ENCODE assay signal across 23 cellular contexts in the genomic region with DNA sequence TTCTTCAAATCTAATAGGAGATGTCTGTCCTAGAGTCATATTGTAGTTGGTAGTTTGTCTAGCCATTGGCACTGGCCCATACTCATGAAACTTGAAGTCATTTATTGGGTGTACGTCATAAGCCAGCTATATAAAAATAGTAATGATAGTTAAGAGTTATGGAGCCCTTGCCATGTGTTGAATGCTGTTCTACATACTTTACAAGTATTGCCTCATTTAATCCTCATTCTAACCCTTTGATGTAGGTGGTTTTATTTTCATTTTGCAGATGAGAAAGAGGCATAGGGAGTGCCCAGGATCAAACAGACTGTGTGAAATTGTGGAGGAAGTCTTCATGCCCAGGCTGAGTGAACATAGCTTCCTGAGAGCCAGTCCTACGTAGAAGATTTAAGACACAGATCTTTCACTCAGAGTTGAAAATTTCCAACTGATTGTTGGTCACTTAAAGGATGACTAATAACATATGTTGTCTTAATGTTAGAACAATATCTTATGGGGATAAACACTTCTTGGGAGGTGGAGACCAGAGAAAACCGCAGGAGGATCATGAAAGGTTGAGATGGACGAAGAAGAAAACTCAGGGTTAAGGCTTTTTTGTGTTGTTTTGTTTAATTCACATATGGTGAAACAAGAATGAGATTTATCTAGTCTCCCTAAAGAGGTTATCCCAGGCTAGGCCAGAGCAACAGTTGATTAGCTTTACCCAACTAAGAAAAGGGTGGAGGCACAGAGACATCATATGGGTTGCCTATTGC.
DNase-seq lines count a peak whose midpoint lies in the region; ATAC-seq, FAIRE-seq and TF ChIP-seq lines count a peak whose summit lies in the region.
"Had no signal": no experiment of that assay in that cellular context is flagged by ENCODE, and none has a peak within 500 bp of the region (broad histone marks: within the 10 kb centered on the region; RNA-seq: fewer than 3 reads in every experiment).

No MANE protein-coding gene starts in this region.

- H3K4me2 ChIP-seq in smooth muscle cell, result no peak overlapping the region

- FAIRE-seq in bronchial epithelial cell (lab: Jason Lieb, UNC), result no peak

- no peaks in the 10 kb centered on the region for H3K9me3 ChIP-seq in smooth muscle cell (replicated peaks; ENCODE audit: low read depth)
- H3K9me3 ChIP-seq: upper lobe of right lung had no signal

- no peak overlapping the region for H2AFZ ChIP-seq in smooth muscle cell (ENCODE audit: low read depth)

- TF ChIP-seq CTCF in bronchial epithelial cell (IDR thresholded peaks at IDR 0.05; ENCODE audit: insufficient read depth, low read length, severe bottlenecking) (no peak), smooth muscle cell (IDR thresholded peaks at IDR 0.05; ENCODE audit: borderline replicate concordance, insufficient read depth, poor library complexity, severe bottlenecking) (no peak)

- WGBS in smooth muscle cell (ENCODE audit: low lambda C conversion rate), result 63% methylated on average over 4 of the region's 4 CpGs

- no peaks in the 10 kb centered on the region for H3F3A ChIP-seq in smooth muscle cell (ENCODE audit: low read depth)

- peak; percentile 54 for ATAC-seq in Right ventricle myocardium superior (ENCODE audit: poor library complexity)
- ATAC-seq in left colon, result peak; percentile 96
- ATAC-seq: upper lobe of right lung had no signal

- H3K79me2 ChIP-seq in smooth muscle cell (ENCODE audit: low read depth), result peaks cover 3% of the 10 kb centered on the region

- H3K27ac ChIP-seq in smooth muscle cell (ENCODE audit: low read depth), result peak overlapping the region; percentile 22
- H3K27ac ChIP-seq: ascending aorta, SK-N-MC, upper lobe of right lung had no signal

- H3K36me3 ChIP-seq in bronchial epithelial cell (ENCODE audit: control insufficient read depth, insufficient read depth, low read length) (no peaks in the 10 kb centered on the region), smooth muscle cell (ENCODE audit: low read depth) (no peaks in the 10 kb centered on the region)
- H3K36me3 ChIP-seq: ascending aorta, upper lobe of right lung had no signal

- H3K9ac ChIP-seq in smooth muscle cell (ENCODE audit: low read depth), result no peak overlapping the region

- DNase-seq in Right ventricle myocardium superior (no peak), cardiac septum (ENCODE audit: low spot score) (no peak), bronchial epithelial cell (ENCODE audit: low read depth) (peak; percentile 12), left colon (no peak), smooth muscle cell (lab: John Stamatoyannopoulos, UW; ENCODE audit: unreplicated experiment) (no peak), AML-193 (lab: John Stamatoyannopoulos, UW) (no peak), middle frontal gyrus (ENCODE audit: extremely low spot score, low spot score) (no peak)
- no peak for DNase-seq in activated CD8-positive, alpha-beta memory T cell treated with anti-CD3 and anti-CD28 coated beads for 24 hours
- DNase-seq: ACHN; activated CD4-positive, CD25-positive, alpha-beta regulatory T cell treated with anti-CD3 and anti-CD28 coated beads, Interleukin-2, amount 50 U/mL, for 72 hours; activated T-cell treated with anti-CD3 and anti-CD28 coated beads, Interleukin-2, amount 50 U/mL, for 1 hour; cerebellar nuclear complex; DMS153; Kasumi-1; mesendoderm; natural killer cell; NCI-H146; NCI-H446 treated with DMSO at 0.1 percent for 48 hours; occipital lobe; RPMI8226; upper lobe of right lung had no signal

- no peaks in the 10 kb centered on the region for H4K20me1 ChIP-seq in smooth muscle cell (ENCODE audit: low read depth)

- intact Hi-C loops in Right ventricle myocardium superior (cut with DNase I), result no loop called here
- intact Hi-C loops in cardiac septum (cut with DNase I), result no loop called here
- intact Hi-C loops in left colon (cut with DNase I, micrococcal nuclease), result no loop called here

- H3K4me1 ChIP-seq in smooth muscle cell (ENCODE audit: low read depth), result no peaks in the 10 kb centered on the region
- H3K4me1 ChIP-seq: ascending aorta, upper lobe of right lung had no signal

- H3K4me3 ChIP-seq in bronchial epithelial cell (ENCODE audit: low read depth, low read length), result no peak overlapping the region
- no peak overlapping the region for H3K4me3 ChIP-seq in smooth muscle cell
- H3K4me3 ChIP-seq: ascending aorta, SK-N-MC, upper lobe of right lung had no signal

- H3K27me3 ChIP-seq in bronchial epithelial cell (ENCODE audit: control insufficient read depth, insufficient read depth, low read length) (no peaks in the 10 kb centered on the region), smooth muscle cell (ENCODE audit: low read depth) (no peaks in the 10 kb centered on the region)
- H3K27me3 ChIP-seq: ascending aorta, upper lobe of right lung had no signal
